18 cellular contexts compared by ENCODE assay signal in the genomic region with DNA sequence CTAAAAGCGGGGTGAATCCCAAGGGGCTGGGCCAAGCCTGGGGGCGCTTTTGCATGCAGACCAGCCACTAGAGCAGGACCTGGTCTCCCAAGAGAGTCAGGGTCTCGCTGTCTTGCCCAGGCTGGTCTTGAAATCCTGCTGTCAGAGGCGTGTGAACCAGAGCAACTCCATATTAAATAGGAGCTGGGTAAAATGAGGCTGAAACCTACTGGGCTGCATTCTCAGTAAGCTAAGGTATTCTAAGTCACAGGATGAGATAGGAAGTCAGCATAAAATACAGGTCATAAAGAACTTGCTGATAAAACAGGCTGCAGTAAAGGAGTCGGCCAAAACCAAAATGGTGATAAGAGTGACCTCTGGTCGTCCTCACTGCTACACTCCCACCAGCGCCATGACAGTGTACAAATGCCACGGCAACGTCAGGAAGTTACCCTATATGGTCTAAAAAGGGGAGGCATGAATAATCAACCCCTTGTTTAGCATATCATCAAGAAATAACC. TPM values are rescaled to one million over a fixed set of nuclear protein-coding genes. Genes with fewer than 3 reads are reported as not detected.
DNase-seq lines count a peak whose midpoint lies in the region; ATAC-seq and TF ChIP-seq lines count a peak whose summit lies in the region.
"Had no signal": no experiment of that assay in that cellular context is flagged by ENCODE, and none has a peak within 500 bp of the region (broad histone marks: within the 10 kb centered on the region; RNA-seq: fewer than 3 reads in every experiment).

No MANE protein-coding gene starts in this region.

- ATAC-seq in IMR-90 (ENCODE audit: low read depth) (peak; percentile 5; the same call in 1 of the 2 replicates), WTC11 (peak; percentile 30)
- ATAC-seq: body of pancreas had no signal

- H3K9me3 ChIP-seq in IMR-90 (ENCODE audit: control insufficient read depth, insufficient read depth, low read length): no peaks in the 10 kb centered on the region
- H3K9me3 ChIP-seq in mesenchymal stem cell (ENCODE audit: control insufficient read depth, low read length): peaks cover 7% of the 10 kb centered on the region
- H3K9me3 ChIP-seq: BLaER1, body of pancreas, psoas muscle had no signal

- H3K18ac ChIP-seq in IMR-90 (ENCODE audit: low read depth, low read length): peak overlapping the region; percentile 38; the same call in 1 of the 2 replicates
- H3K18ac ChIP-seq in mesenchymal stem cell (ENCODE audit: low read depth in 1 of 2, low read length in 2 of 2): peak overlapping the region in 1 of 2 experiments; percentile 50

- H3K27me3 Mint-ChIP-seq in WTC11 (ENCODE audit: low read depth): no peaks in the 10 kb centered on the region

- H2BK5ac ChIP-seq in IMR-90 (ENCODE audit: low read depth, low read length, poor library complexity, severe bottlenecking): peak overlapping the region; percentile 49
- peak overlapping the region; percentile 54 for H2BK5ac ChIP-seq in mesenchymal stem cell (ENCODE audit: low read depth, low read length, poor library complexity, severe bottlenecking)

- no peak overlapping the region for H3K4me3 Mint-ChIP-seq in WTC11
- H3K4me3 Mint-ChIP-seq: activated CD8-positive, alpha-beta T cell treated with anti-CD3 and anti-CD28 coated beads for 36 hours had no signal

- no peaks in the 10 kb centered on the region for H3K9me3 Mint-ChIP-seq in WTC11
- H3K9me3 Mint-ChIP-seq: activated CD8-positive, alpha-beta T cell treated with anti-CD3 and anti-CD28 coated beads for 36 hours had no signal

- H4K8ac ChIP-seq in IMR-90 (ENCODE audit: low read depth in 2 of 2, low read length in 2 of 2) (peak overlapping the region; percentile 67 to 76; a peak in 3 of 4 replicates), mesenchymal stem cell (ENCODE audit: low read length) (no peak overlapping the region)

- H3K27ac Mint-ChIP-seq in WTC11: no peak overlapping the region
- H3K27ac Mint-ChIP-seq: activated CD8-positive, alpha-beta T cell treated with anti-CD3 and anti-CD28 coated beads for 36 hours had no signal

- TF ChIP-seq CTCF in IMR-90 (conservative IDR thresholded peaks at IDR 0.05; ENCODE audit: low read depth, low read length): no peak
- no peak for TF ChIP-seq CTCF in WTC11 (IDR thresholded peaks at IDR 0.05)

- H4K91ac ChIP-seq in IMR-90 (ENCODE audit: insufficient read depth, low read depth, low read length): peak overlapping the region; percentile 86
- H4K91ac ChIP-seq in mesenchymal stem cell (ENCODE audit: low read length): no peak overlapping the region

- no peaks in the 10 kb centered on the region for H3K27me3 ChIP-seq in IMR-90 (ENCODE audit: control insufficient read depth, insufficient read depth, low read length)
- no peaks in the 10 kb centered on the region for H3K27me3 ChIP-seq in mesenchymal stem cell (ENCODE audit: control insufficient read depth in 1 of 2, insufficient read depth in 1 of 2, low read length in 2 of 2)
- H3K27me3 ChIP-seq: BLaER1, body of pancreas had no signal

- H3K4ac ChIP-seq in IMR-90 (ENCODE audit: low read depth, low read length) (peak overlapping the region; percentile 66), mesenchymal stem cell (ENCODE audit: low read depth in 1 of 2, low read length in 2 of 2) (no peak overlapping the region)

- no peaks in the 10 kb centered on the region for H3K79me1 ChIP-seq in IMR-90 (ENCODE audit: low read depth in 1 of 2, low read length in 2 of 2)
- no peaks in the 10 kb centered on the region for H3K79me1 ChIP-seq in mesenchymal stem cell (replicated peaks; ENCODE audit: low read length, poor library complexity, severe bottlenecking)

- peaks cover 25% of the 10 kb centered on the region for H3K4me1 Mint-ChIP-seq in WTC11

- H3K27ac ChIP-seq in IMR-90 (ENCODE audit: insufficient read depth, low read length) (no peak overlapping the region; the same call in 1 of the 2 replicates), mesenchymal stem cell (ENCODE audit: low read length, poor library complexity, severe bottlenecking) (peak overlapping the region; percentile 86)
- H3K27ac ChIP-seq: BLaER1, body of pancreas, psoas muscle had no signal

- H2AK9ac ChIP-seq in IMR-90 (replicated peaks; ENCODE audit: low read depth, low read length, poor library complexity): peak overlapping the region; percentile 86

- peak overlapping the region; percentile 59; the same call in 1 of the 3 replicates for H2BK15ac ChIP-seq in IMR-90 (ENCODE audit: low read depth, low read length)
- no peak overlapping the region for H2BK15ac ChIP-seq in mesenchymal stem cell (ENCODE audit: low read depth, poor library complexity, severe bottlenecking)

- H3K4me3 ChIP-seq in IMR-90 (ENCODE audit: insufficient read depth, low read depth, low read length) (no peak overlapping the region), mesenchymal stem cell (ENCODE audit: insufficient read depth in 1 of 2, low read depth in 1 of 2, low read length in 2 of 2) (peak overlapping the region in 1 of 2 experiments; percentile 23)
- H3K4me3 ChIP-seq: BLaER1, body of pancreas, psoas muscle had no signal

- BruUV-seq in IMR-90 (replicated peaks; lab: Mats Ljungman, UMichigan): no TSS peak

- peak overlapping the region; percentile 51; the same call in 1 of the 2 replicates for H3K23ac ChIP-seq in IMR-90 (ENCODE audit: low read depth, low read length)
- no peak overlapping the region for H3K23ac ChIP-seq in mesenchymal stem cell (ENCODE audit: low read length in 2 of 2)

- H4K20me1 ChIP-seq in IMR-90 (ENCODE audit: insufficient read depth, low read length): no peaks in the 10 kb centered on the region
- H4K20me1 ChIP-seq: BLaER1 had no signal

- no peak overlapping the region for H3K56ac ChIP-seq in IMR-90 (ENCODE audit: extremely low read depth, insufficient read depth, low read length)

- CTCF ChIA-PET in IMR-90 (lab: Yijun Ruan, JAX): interaction anchor here (2.0 kb wide), 1 partner anchor 41 kb away, joined by 5 read pairs; no protein-coding TSS in a partner anchor
- CTCF ChIA-PET in WTC11 (lab: Charles Lee): interaction anchor here (1.3 to 2.3 kb wide), 5 partner anchors 41 to 393 kb away, joined by 3 to 15 read pairs (median 4); no protein-coding TSS in a partner anchor

- TF ChIP-seq POLR2A in IMR-90 (IDR thresholded peaks at IDR 0.05; ENCODE audit: low read depth, low read length): no peak

- H2AK5ac ChIP-seq in IMR-90 (ENCODE audit: low read depth, low read length) (peak overlapping the region; percentile 74), mesenchymal stem cell (ENCODE audit: low read length, severe bottlenecking) (peak overlapping the region; percentile 25)

- no peak overlapping the region for H2BK12ac ChIP-seq in mesenchymal stem cell (ENCODE audit: low read length in 2 of 2)

- POLR2A ChIA-PET in IMR-90 (lab: Charles Lee; ENCODE audit: unreplicated experiment) (no interaction called here), WTC11 (lab: Charles Lee) (no interaction called here)

- dilution Hi-C loops in IMR-90 (cut with HindIII; ENCODE audit: low sequenced_read_pairs, unreplicated experiment): no loop called here

- peak overlapping the region; percentile 88 for H2BK20ac ChIP-seq in IMR-90 (ENCODE audit: low read depth, low read length)

- DNase-seq in ELF-1 (ENCODE audit: low read depth, low spot score): peak; percentile 36
- DNase-seq in IMR-90: no peak
- no peak for DNase-seq in WTC11 (ENCODE audit: low spot score)
- DNase-seq in mesenchymal stem cell: no peak
- DNase-seq in NCI-H1105 (lab: John Stamatoyannopoulos, UW): no peak
- DNase-seq in stimulated activated CD4-positive, alpha-beta T cell treated with anti-CD3 and anti-CD28 coated beads, Interleukin-1b, Interleukin-23, amount 100 ng/mL, for 48 hours: no peak
- no peak for DNase-seq in iPS-NIHi11 (ENCODE audit: low spot score)
- DNase-seq in GF-D8 (lab: John Stamatoyannopoulos, UW): no peak
- DNase-seq: activated gamma-delta T cell treated with Interleukin-2 at 50 U/mL for 16 hours; body of pancreas; DMS79 treated with DMSO at 0.1 percent for 48 hours; effector memory CD4-positive, alpha-beta T cell; NCI-H1694; NCI-H524 treated with DMSO at 0.1 percent for 48 hours; psoas muscle; stimulated activated CD4-positive, alpha-beta T cell treated with anti-CD3 and anti-CD28 coated beads, Interleukin-2, amount 100 ng/mL, for 24 hours had no signal

- no CpG with 5 or more reads among the region's 9 CpGs for WGBS in IMR-90 (ENCODE audit: extremely low coverage in 2 of 2, insufficient read length in 1 of 2), 2 experiments
- 71% methylated on average over 9 of the region's 9 CpGs for WGBS in mesenchymal stem cell

- H3K9ac ChIP-seq in IMR-90 (ENCODE audit: low read depth, low read length): no peak overlapping the region
- H3K9ac ChIP-seq in mesenchymal stem cell (ENCODE audit: low read length): no peak overlapping the region
- H3K9ac ChIP-seq: BLaER1 had no signal

- intact Hi-C loops in IMR-90 (cut with micrococcal nuclease): loop anchor here (5.0 kb wide), 1 partner anchor 240 kb away; no protein-coding TSS in a partner anchor

- H2AFZ ChIP-seq in IMR-90 (replicated peaks; ENCODE audit: low read length, poor library complexity): peak overlapping the region; percentile 0
- no peak overlapping the region for H2AFZ ChIP-seq in mesenchymal stem cell (ENCODE audit: low read depth, low read length)

- H3K4me1 ChIP-seq in IMR-90 (ENCODE audit: control insufficient read depth, insufficient read depth, low read length): peaks cover 18% of the 10 kb centered on the region
- H3K4me1 ChIP-seq in mesenchymal stem cell (ENCODE audit: control insufficient read depth, insufficient read depth, low read depth, low read length): peaks cover 11% of the 10 kb centered on the region

- no peaks in the 10 kb centered on the region for H3K36me3 Mint-ChIP-seq in WTC11

- peaks cover 11% of the 10 kb centered on the region; the same call in 1 of the 2 replicates for H3K9me1 ChIP-seq in IMR-90 (ENCODE audit: insufficient read depth, low read length)

- in situ Hi-C loops in IMR-90 (cut with MboI; ENCODE audit: low sequenced_read_pairs): loop anchor here (5.0 kb wide), 1 partner anchor 390 kb away; no protein-coding TSS in a partner anchor

- no peak for TF ChIP-seq RAD21 in IMR-90 (IDR thresholded peaks at IDR 0.05; ENCODE audit: low read length)

- H3K4me2 ChIP-seq in IMR-90 (ENCODE audit: low read depth, low read length) (peak overlapping the region; percentile 35; the same call in 1 of the 2 replicates), mesenchymal stem cell (ENCODE audit: low read length, poor library complexity, severe bottlenecking) (no peak overlapping the region)
- H3K4me2 ChIP-seq: BLaER1 had no signal

- H2BK120ac ChIP-seq in IMR-90 (ENCODE audit: low read depth, low read length) (peak overlapping the region; percentile 91), mesenchymal stem cell (ENCODE audit: low read depth, low read length) (no peak overlapping the region)

- H3K36me3 ChIP-seq in IMR-90 (ENCODE audit: control insufficient read depth, insufficient read depth, low read length) (no peaks in the 10 kb centered on the region), mesenchymal stem cell (ENCODE audit: control insufficient read depth in 1 of 2, insufficient read depth in 2 of 2, low read depth in 1 of 2, low read length in 2 of 2) (no peaks in the 10 kb centered on the region)
- H3K36me3 ChIP-seq: BLaER1 had no signal

- peak overlapping the region; percentile 52; the same call in 1 of the 2 replicates for H4K5ac ChIP-seq in IMR-90 (ENCODE audit: low read depth, low read length)

- peak overlapping the region; percentile 10 for H3K14ac ChIP-seq in IMR-90 (replicated peaks; ENCODE audit: low read depth, low read length)
- H3K14ac ChIP-seq in mesenchymal stem cell (ENCODE audit: low read length in 2 of 2): no peak overlapping the region

RNA-seq across cellular contexts. Expression of a gene that starts 13.5 kb away (rescaled TPM):
- 32.8 and 48.9 TPM in 2 replicates for total RNA-seq in IMR-90 (2012; rRNA removed)
- polyA plus RNA-seq in IMR-90 (2012; rRNA removed): 30.5 and 37.7 TPM in 2 replicates
- polyA plus RNA-seq in IMR-90 (2012; cell fraction: cytosol; rRNA removed): 9.5 and 12.3 TPM in 2 replicates
- polyA plus RNA-seq in IMR-90 (2012; cell fraction: nucleus; rRNA removed; ENCODE audit: low replicate concordance): 70.5 and 136 TPM in 2 replicates
- total RNA-seq in WTC11 (2021): 0.31 to 0.53 TPM (median 0.32 TPM) in 3 replicates
- 1.0 TPM for polyA plus RNA-seq in mesenchymal stem cell (2013, experiment 1 of 2)
- polyA plus RNA-seq in mesenchymal stem cell (2013, experiment 2 of 2): 0.90 TPM

RNA-seq across cellular contexts. Expression of a gene that starts 18.9 kb away (rescaled TPM):
- total RNA-seq in IMR-90 (2012; rRNA removed): 24.7 and 29.4 TPM in 2 replicates
- polyA plus RNA-seq in IMR-90 (2012; rRNA removed): 22.8 and 28.8 TPM in 2 replicates
- 12.6 and 23.5 TPM in 2 replicates for polyA plus RNA-seq in IMR-90 (2012; cell fraction: cytosol; rRNA removed)
- 35.2 and 102 TPM in 2 replicates for polyA plus RNA-seq in IMR-90 (2012; cell fraction: nucleus; rRNA removed; ENCODE audit: low replicate concordance)
- total RNA-seq in WTC11 (2021): 17.4 to 19.6 TPM (median 18.8 TPM) in 3 replicates
- 21.1 TPM for polyA plus RNA-seq in mesenchymal stem cell (2013, experiment 1 of 2)
- 23.4 TPM for polyA plus RNA-seq in mesenchymal stem cell (2013, experiment 2 of 2)

Comparison
In these comparisons a context has a peak if more than half of its experiments do, and no peak if none do; other contexts are left out.
1. RNA of a gene that starts 13.5 kb away (total RNA-seq): 32.8 to 48.9 TPM in IMR-90; 0.31 to 0.53 TPM in WTC11; every median in the first group is over 10 times any median in the second.